Comparison of ENCODE assay signal across 8 cellular contexts in genomic region chr4:112231779-112232713, GRCh38. TPM values are rescaled to one million over a fixed set of nuclear protein-coding genes. Genes with fewer than 3 reads are reported as not detected.
DNase-seq lines count a peak whose midpoint lies in the region; ATAC-seq and TF ChIP-seq lines count a peak whose summit lies in the region.

Gene AP1AR, plus strand, starts transcription at chr4:112231787. Its CDS starts 305 bp downstream, at chr4:112232092.

- H3K9ac ChIP-seq in mammary epithelial cell (ENCODE audit: insufficient read depth, low read length), result peak within 1 kb of the TSS; percentile 92

- H3K9me3 ChIP-seq in mammary epithelial cell (replicated peaks; ENCODE audit: insufficient read depth, low read length) (no peaks in the 10 kb centered on the region), spleen (no peaks in the 10 kb centered on the region)

- no peaks in the 10 kb centered on the region for H4K20me1 ChIP-seq in mammary epithelial cell (ENCODE audit: insufficient read depth, low read length)

- CTCF ChIA-PET in mammary epithelial cell (lab: Charles Lee; ENCODE audit: low non-redundant PET), result interaction anchor here (0.7 kb wide), 2 partner anchors 36 to 105 kb away, joined by 4 to 6 read pairs; no protein-coding TSS in a partner anchor

- H3K4me2 ChIP-seq in mammary epithelial cell (ENCODE audit: insufficient read depth, low read depth, low read length), result peak within 1 kb of the TSS; percentile 98

- DNase-seq in ACHN, result peak; percentile 81
- DNase-seq in NCI-H2171 (lab: John Stamatoyannopoulos, UW), result peak; percentile 28
- peak; percentile 74 for DNase-seq in mammary epithelial cell
- peak; percentile 90 for DNase-seq in iPS-NIHi7 (ENCODE audit: extremely low spot score)
- peak; percentile 98 for DNase-seq in spleen

- H2AFZ ChIP-seq in mammary epithelial cell (ENCODE audit: low read depth, low read length), result peak within 1 kb of the TSS; percentile 100

- H3K36me3 ChIP-seq in mammary epithelial cell (ENCODE audit: insufficient read depth, low read length), result no peaks in the 10 kb centered on the region
- H3K36me3 ChIP-seq in spleen, result peaks cover 0 to 2% (median 0%) of the 10 kb centered on the region in 6 donors

- in situ Hi-C loops in ACHN (cut with HindIII; ENCODE audit: low pct_ligation_motif_present, low pct_unique_long_range_greater_than_20kb, low sequenced_read_pairs) (loop anchor here (25.0 kb wide), 1 partner anchor 145 kb away; no protein-coding TSS in a partner anchor), mammary epithelial cell (cut with MboI; ENCODE audit: low sequenced_read_pairs in 2 of 2) (loop anchor here in 1 of 2 donors (10.0 kb wide), 1 partner anchor 127 kb away; no protein-coding TSS in a partner anchor)

- peaks cover 46% of the 10 kb centered on the region for H3K79me2 ChIP-seq in mammary epithelial cell (ENCODE audit: insufficient read depth, low read length)

- TF ChIP-seq CTCF in WI38 (IDR thresholded peaks at IDR 0.05; ENCODE audit: low read depth, low read length), result peak; percentile 27
- TF ChIP-seq CTCF in mammary epithelial cell (conservative IDR thresholded peaks at IDR 0.05 in 1 of 2, IDR thresholded peaks at IDR 0.05 in 1 of 2; ENCODE audit: extremely low read depth in 1 of 2, insufficient read depth in 1 of 2, low read depth in 1 of 2, low read length in 2 of 2), result peak; percentile 11 to 41
- TF ChIP-seq CTCF in spleen (IDR thresholded peaks at IDR 0.05 in 8 of 11, conservative IDR thresholded peaks at IDR 0.05 in 3 of 11), result peak in 8 of 11 experiments; percentile 11 to 58 (median 28)

- H3K27me3 ChIP-seq in mammary epithelial cell (ENCODE audit: insufficient read depth, low read length) (no peaks in the 10 kb centered on the region), spleen (replicated peaks in 1 of 7) (no peaks in the 10 kb centered on the region)

- H3K27ac ChIP-seq in mammary epithelial cell (ENCODE audit: insufficient read depth, low read depth, low read length) (peak within 1 kb of the TSS; percentile 91), spleen (peak within 1 kb of the TSS; percentile 67 to 98 (median 96))

- ATAC-seq in GM18519 (IDR thresholded peaks at IDR 0.05; ENCODE audit: low FRiP score, unreplicated experiment) (peak; percentile 36), HG03045 (IDR thresholded peaks at IDR 0.05; ENCODE audit: unreplicated experiment) (peak; percentile 73)

- 3% methylated on average over 25 of the region's 70 CpGs for WGBS in mammary epithelial cell (ENCODE audit: low coverage, missing lambda C conversion rate)
- WGBS in spleen, 5 donors, result 0 to 1% (median 1%) methylated on average over 8 to 70 of the region's 70 CpGs

- no TSS peak for BruUV-seq in mammary epithelial cell (replicated peaks; lab: Mats Ljungman, UMichigan)

- peaks cover 3% of the 10 kb centered on the region for H3K4me1 ChIP-seq in mammary epithelial cell (ENCODE audit: insufficient read depth, low read length)
- H3K4me1 ChIP-seq in spleen, result peaks cover 12 to 60% (median 37%) of the 10 kb centered on the region in 6 donors

- dilution Hi-C loops in mammary epithelial cell (cut with HindIII; ENCODE audit: low sequenced_read_pairs), result no loop called here

- intact Hi-C loops in mammary epithelial cell (cut with micrococcal nuclease), result loop anchor here (1.0 to 10.0 kb wide), 4 partner anchors 62 to 291 kb away; no protein-coding TSS in a partner anchor
- intact Hi-C loops in spleen (cut with DNase I; ENCODE audit: low total_unique reads), result no loop called here

- H3K4me3 ChIP-seq in WI38 (ENCODE audit: low read depth, low read length) (peak within 1 kb of the TSS; percentile 89), mammary epithelial cell (replicated peaks in 1 of 3; ENCODE audit: insufficient read depth in 1 of 3, low read depth in 2 of 3, low read length in 3 of 3) (peak within 1 kb of the TSS; percentile 71 to 99 (median 94)), spleen (peak within 1 kb of the TSS; percentile 45 to 98 (median 90))

- peak in 2 of 3 donors; percentile 45 to 89 for TF ChIP-seq POLR2A in spleen (IDR thresholded peaks at IDR 0.05)

RNA-seq across cellular contexts. Expression of gene AP1AR, which starts in this region (rescaled TPM):
- total RNA-seq in mammary epithelial cell (10 to 100 TPM; 24.6 to 27.3 TPM), spleen (10 to 100 TPM; 17.3 to 32.4 (median 24.1) TPM)
- polyA plus RNA-seq in mammary epithelial cell (6.7 TPM), spleen (10 to 100 TPM in 2 of 3 donors, 1 to 10 TPM in 1; 9.7 to 14.3 (median 13.4) TPM)
- polyA minus RNA-seq in mammary epithelial cell, result 3.7 TPM

Comparison
In these comparisons a context has a peak if more than half of its experiments do, and no peak if none do; other contexts are left out.
1. Peak in every context shown above with its lines: DNase-seq, ATAC-seq, H3K4me3 ChIP-seq and H3K27ac ChIP-seq.
2. DNase-seq: peak in every context shown above with its lines; median percentile 98 in spleen; 90 in iPS-NIHi7; 81 in ACHN; 74 in mammary epithelial cell; 28 in NCI-H2171.